1 cellular context compared by ENCODE assay signal in genomic region chrX:154784149-154784985, GRCh38.
TF ChIP-seq lines count a peak whose summit lies in the region.

No MANE protein-coding gene starts in this region.

TF ChIP-seq in K562, 482 proteins besides CTCF, POLR2A, EP300 and RAD21 (continued from another document):
- TF ChIP-seq ZNF592 (IDR thresholded peaks at IDR 0.05) (0 out of 2 replicates have a peak, but pooled peaks have one; percentile 57), RNF219 (CRISPR knock-in tag; IDR thresholded peaks at IDR 0.05) (no peak), PTTG1 (tag; IDR thresholded peaks at IDR 0.05; ENCODE audit: low read depth) (0 out of 2 replicates have a peak, but pooled peaks have one; percentile 22), CREM (IDR thresholded peaks at IDR 0.05; ENCODE audit: low read depth) (peak; percentile 9; the same call in 1 of the 2 replicates), ELF2 (CRISPR knock-in tag; IDR thresholded peaks at IDR 0.05) (peak; percentile 48; the same call in 1 of the 2 replicates), CBFA2T2 (conservative IDR thresholded peaks at IDR 0.05) (peak; percentile 72), CEBPB (tag; IDR thresholded peaks at IDR 0.05) (no peak), TAF7 (tag; IDR thresholded peaks at IDR 0.05) (no peak), USF2 (CRISPR knock-in tag; IDR thresholded peaks at IDR 0.05) (peak; percentile 36; the same call in 1 of the 2 replicates), MNT (conservative IDR thresholded peaks at IDR 0.05) (0 out of 4 replicates have a peak, but pooled peaks of 1 of the 2 experiments have one; percentile 20), TFAP4 (CRISPR knock-in tag; IDR thresholded peaks at IDR 0.05; ENCODE audit: borderline replicate concordance) (peak; percentile 46; the same call in 1 of the 2 replicates), CBFA2T3 (IDR thresholded peaks at IDR 0.05) (peak; percentile 85), ZC3H4 (CRISPR knock-in tag; IDR thresholded peaks at IDR 0.05; ENCODE audit: borderline replicate concordance) (no peak), SP1 (CRISPR knock-in tag; IDR thresholded peaks at IDR 0.05) (peak; percentile 28; the same call in 1 of the 2 replicates), NR2F6 (CRISPR knock-in tag; IDR thresholded peaks at IDR 0.05) (no peak), ZEB2 (IDR thresholded peaks at IDR 0.05) (peak; percentile 36; the same call in 1 of the 2 replicates), RBM34 (IDR thresholded peaks at IDR 0.05; ENCODE audit: borderline replicate concordance, insufficient read depth, low read length) (no peak), SMARCA4 (IDR thresholded peaks at IDR 0.05) (peak; percentile 62; the same call in 1 of the 2 replicates), MTA2 (IDR thresholded peaks at IDR 0.05; ENCODE audit: low read depth) (peak; percentile 31; the same call in 1 of the 2 replicates), HNRNPUL1 (IDR thresholded peaks at IDR 0.05; ENCODE audit: low read length) (no peak), CHD7 (IDR thresholded peaks at IDR 0.05; ENCODE audit: low read depth, low read length) (no peak), SMARCE1 (IDR thresholded peaks at IDR 0.05) (peak; percentile 38; the same call in 1 of the 2 replicates), MAFG (tag; conservative IDR thresholded peaks at IDR 0.05) (peak; percentile 49), CXXC5 (CRISPR knock-in tag; IDR thresholded peaks at IDR 0.05) (0 out of 2 replicates have a peak, but pooled peaks have one; percentile 18), TFE3 (CRISPR knock-in tag; IDR thresholded peaks at IDR 0.05) (peak; percentile 42)
